21 cellular contexts compared by ENCODE assay signal in the genomic region with DNA sequence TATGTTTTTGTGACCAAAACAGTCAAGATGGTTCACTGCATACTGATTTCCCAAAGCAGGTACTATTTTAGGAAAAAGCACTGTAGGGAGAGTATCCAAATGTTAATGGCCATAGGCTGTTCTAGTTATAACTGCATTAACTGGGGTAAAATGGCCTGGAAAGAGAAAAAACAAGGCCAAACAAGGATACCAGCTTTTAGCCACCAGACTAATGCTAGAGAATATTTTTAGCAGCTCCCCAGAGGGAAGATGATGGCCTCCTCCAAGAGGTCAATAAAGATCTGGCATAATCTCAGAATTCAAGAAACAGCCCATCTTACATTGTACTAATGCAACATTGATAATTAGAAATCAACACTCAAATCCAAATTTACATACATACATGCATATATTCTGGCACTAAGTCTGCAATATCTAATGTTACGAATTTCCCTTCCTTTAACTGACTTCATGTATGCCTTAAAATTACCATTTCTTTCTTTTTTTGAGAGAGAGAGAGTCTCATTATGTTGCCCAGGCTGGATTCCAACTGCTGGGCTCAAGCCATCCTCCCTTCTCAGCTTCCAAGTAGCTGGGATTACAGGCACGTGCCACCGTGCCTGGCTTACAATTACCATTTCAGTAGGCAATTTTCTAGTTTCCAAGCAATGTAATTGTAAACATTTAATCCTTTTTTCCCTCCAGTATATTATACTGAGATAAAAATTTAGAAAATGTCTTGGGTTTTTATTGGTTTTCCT. TPM values are rescaled to one million over a fixed set of nuclear protein-coding genes. Genes with fewer than 3 reads are reported as not detected.
A peak's percentile ranks its signal among the peaks of the same experiment; 100 is the strongest.
DNase-seq lines count a peak whose midpoint lies in the region; ATAC-seq and TF ChIP-seq lines count a peak whose summit lies in the region.
"Had no signal": no experiment of that assay in that cellular context is flagged by ENCODE, and none has a peak within 500 bp of the region (broad histone marks: within the 10 kb centered on the region; RNA-seq: fewer than 3 reads in every experiment).

No MANE protein-coding gene starts in this region.

- H3K4me2 ChIP-seq in mesenchymal stem cell (ENCODE audit: low read length, poor library complexity, severe bottlenecking): no peak overlapping the region
- H3K4me2 ChIP-seq: KMS-11 had no signal

- 96% methylated on average over 3 of the region's 3 CpGs for WGBS in mesenchymal stem cell

- peaks cover 7 to 27% of the 10 kb centered on the region in 2 experiments for H3K36me3 ChIP-seq in mesenchymal stem cell (ENCODE audit: control insufficient read depth in 1 of 2, insufficient read depth in 2 of 2, low read depth in 1 of 2, low read length in 2 of 2)
- H3K36me3 ChIP-seq: colonic mucosa, prostate gland had no signal

- no peak overlapping the region for H3K23ac ChIP-seq in mesenchymal stem cell (ENCODE audit: low read length in 2 of 2)

- H3K27ac ChIP-seq in CD4-positive, alpha-beta T cell (ENCODE audit: low read depth, low read length): no peak overlapping the region
- peak overlapping the region in 22 of 59 donors; percentile 1 to 57 (median 22) for H3K27ac ChIP-seq in dorsolateral prefrontal cortex
- H3K27ac ChIP-seq in mesenchymal stem cell (ENCODE audit: low read length, poor library complexity, severe bottlenecking): no peak overlapping the region
- H3K27ac ChIP-seq: colonic mucosa, KMS-11, prostate gland had no signal

- no peak overlapping the region for H2BK5ac ChIP-seq in mesenchymal stem cell (ENCODE audit: low read depth, low read length, poor library complexity, severe bottlenecking)

- H2AK5ac ChIP-seq in mesenchymal stem cell (ENCODE audit: low read length, severe bottlenecking): no peak overlapping the region

- no peak overlapping the region for H4K8ac ChIP-seq in mesenchymal stem cell (ENCODE audit: low read length)

- peaks cover 1% of the 10 kb centered on the region for H3K4me1 Mint-ChIP-seq in CD4-positive, alpha-beta T cell (ENCODE audit: low read depth)
- H3K4me1 Mint-ChIP-seq in MCF 10A (ENCODE audit: insufficient read depth, unreplicated experiment): no peaks in the 10 kb centered on the region
- H3K4me1 Mint-ChIP-seq: endodermal cell; stimulated activated effector memory CD8-positive, alpha-beta T cell treated with anti-CD3 and anti-CD28 coated beads, Interleukin-12 subunit alpha, Interleukin-12 subunit beta, amount 100 ng/mL, for 72 hours had no signal

- no peak overlapping the region for H3K18ac ChIP-seq in mesenchymal stem cell (ENCODE audit: low read depth in 1 of 2, low read length in 2 of 2)

- H3K9ac ChIP-seq in mesenchymal stem cell (ENCODE audit: low read length): peak overlapping the region; percentile 0
- H3K9ac ChIP-seq: KMS-11 had no signal

- CTCF ChIA-PET in CD4-positive, alpha-beta T cell (lab: Charles Lee): no interaction called here
- CTCF ChIA-PET in MCF 10A (lab: Yijun Ruan, JAX): interaction anchor here (0.8 to 2.0 kb wide), 3 partner anchors 23 to 32 kb away, joined by 4 to 8 read pairs (median 7); no protein-coding TSS in a partner anchor

- no peaks in the 10 kb centered on the region for H3K9me3 Mint-ChIP-seq in CD4-positive, alpha-beta T cell
- no peaks in the 10 kb centered on the region for H3K9me3 Mint-ChIP-seq in MCF 10A (ENCODE audit: unreplicated experiment)
- H3K9me3 Mint-ChIP-seq: endodermal cell; stimulated activated effector memory CD8-positive, alpha-beta T cell treated with anti-CD3 and anti-CD28 coated beads, Interleukin-12 subunit alpha, Interleukin-12 subunit beta, amount 100 ng/mL, for 72 hours had no signal

- H3K14ac ChIP-seq in mesenchymal stem cell (ENCODE audit: low read length in 2 of 2): no peak overlapping the region

- H2BK15ac ChIP-seq in mesenchymal stem cell (ENCODE audit: low read depth, poor library complexity, severe bottlenecking): no peak overlapping the region

- no peak for DNase-seq in CD4-positive, alpha-beta T cell
- DNase-seq in NCI-H446 treated with DMSO at 0.1 percent for 48 hours (lab: John Stamatoyannopoulos, UW) (peak; percentile 72), dorsolateral prefrontal cortex (peak in 6 of 10 donors; percentile 11 to 55 (median 50)), mesenchymal stem cell (no peak), MCF 10A (ENCODE audit: unreplicated experiment) (no peak), hepatic stellate cell (ENCODE audit: low spot score) (no peak), DMS53 treated with DMSO at 0.1 percent for 48 hours (lab: John Stamatoyannopoulos, UW; ENCODE audit: unreplicated experiment) (no peak)
- DNase-seq: activated CD8-positive, alpha-beta memory T cell treated with anti-CD3 and anti-CD28 coated beads for 24 hours; activated naive CD4-positive, alpha-beta T cell treated with Interleukin-2 at 50 U/mL for 16 hours; activated T-cell treated with anti-CD3 and anti-CD28 coated beads, Interleukin-2, amount 50 U/mL, for 48 hours; colonic mucosa; DMS53; endodermal cell; NCI-H1930; NCI-H2227 treated with DMSO at 0.1 percent for 48 hours; SIG-M5 had no signal

- H3K27me3 ChIP-seq in CD4-positive, alpha-beta T cell (ENCODE audit: control insufficient read depth, insufficient read depth, low read length): no peaks in the 10 kb centered on the region
- H3K27me3 ChIP-seq in dorsolateral prefrontal cortex: no peaks in the 10 kb centered on the region
- no peaks in the 10 kb centered on the region for H3K27me3 ChIP-seq in mesenchymal stem cell (ENCODE audit: control insufficient read depth in 1 of 2, insufficient read depth in 1 of 2, low read length in 2 of 2)
- H3K27me3 ChIP-seq: colonic mucosa had no signal

- H3K4me3 ChIP-seq in dorsolateral prefrontal cortex (peak overlapping the region in 1 of 59 donors; percentile 9), mesenchymal stem cell (ENCODE audit: insufficient read depth in 1 of 2, low read depth in 1 of 2, low read length in 2 of 2) (no peak overlapping the region)
- H3K4me3 ChIP-seq: colonic mucosa, GM12878, prostate gland had no signal

- intact Hi-C loops in CD4-positive, alpha-beta T cell (cut with DNase I, micrococcal nuclease): no loop called here
- intact Hi-C loops in dorsolateral prefrontal cortex (cut with DNase I) (no loop called here), MCF 10A (cut with micrococcal nuclease) (no loop called here)

- no peak overlapping the region for H2BK12ac ChIP-seq in mesenchymal stem cell (ENCODE audit: low read length in 2 of 2)

- H4K91ac ChIP-seq in mesenchymal stem cell (ENCODE audit: low read length): no peak overlapping the region

- H3K9me3 ChIP-seq in CD4-positive, alpha-beta T cell (ENCODE audit: control insufficient read depth, low read length): no peaks in the 10 kb centered on the region
- no peaks in the 10 kb centered on the region for H3K9me3 ChIP-seq in mesenchymal stem cell (ENCODE audit: control insufficient read depth, low read length)
- H3K9me3 ChIP-seq: colonic mucosa, prostate gland had no signal

- H3K27ac Mint-ChIP-seq in CD4-positive, alpha-beta T cell: peak overlapping the region; percentile 45
- H3K27ac Mint-ChIP-seq in MCF 10A (ENCODE audit: low read depth, unreplicated experiment): no peak overlapping the region
- H3K27ac Mint-ChIP-seq: endodermal cell; stimulated activated effector memory CD8-positive, alpha-beta T cell treated with anti-CD3 and anti-CD28 coated beads, Interleukin-12 subunit alpha, Interleukin-12 subunit beta, amount 100 ng/mL, for 72 hours had no signal

- no peak overlapping the region for H3K4ac ChIP-seq in mesenchymal stem cell (ENCODE audit: low read depth in 1 of 2, low read length in 2 of 2)

- peaks cover 3% of the 10 kb centered on the region for H3K79me1 ChIP-seq in mesenchymal stem cell (replicated peaks; ENCODE audit: low read length, poor library complexity, severe bottlenecking)

- H3K4me1 ChIP-seq in mesenchymal stem cell (ENCODE audit: control insufficient read depth, insufficient read depth, low read depth, low read length): peaks cover 1% of the 10 kb centered on the region
- H3K4me1 ChIP-seq: colonic mucosa, prostate gland had no signal

- POLR2A ChIA-PET in CD4-positive, alpha-beta T cell (lab: Charles Lee): interaction anchor here (1.1 kb wide), 1 partner anchor 51 kb away, joined by 3 read pairs; the partner anchor contains the start of gene TMEM30A
- POLR2A ChIA-PET in MCF 10A (lab: Yijun Ruan, JAX): interaction anchor here (4.6 kb wide), 1 partner anchor 9 kb away, joined by 23 read pairs; the partner anchor contains the start of gene COX7A2

- H2AFZ ChIP-seq in mesenchymal stem cell (ENCODE audit: low read depth, low read length): no peak overlapping the region

- TF ChIP-seq CTCF in CD4-positive, alpha-beta T cell (IDR thresholded peaks at IDR 0.05): no peak
- TF ChIP-seq CTCF in dorsolateral prefrontal cortex (IDR thresholded peaks at IDR 0.05 in 54 of 56, conservative IDR thresholded peaks at IDR 0.05 in 2 of 56; ENCODE audit: low read depth in 1 of 56, partially characterized antibody in 56 of 56): no peak
- no peak for TF ChIP-seq CTCF in MCF 10A (IDR thresholded peaks at IDR 0.05; ENCODE audit: unreplicated experiment)

- no peak overlapping the region for H2BK120ac ChIP-seq in mesenchymal stem cell (ENCODE audit: low read depth, low read length)

- BruUV-seq in MCF 10A (replicated peaks; lab: Mats Ljungman, UMichigan): no TSS peak

- H3K4me3 Mint-ChIP-seq in CD4-positive, alpha-beta T cell: no peak overlapping the region
- no peak overlapping the region for H3K4me3 Mint-ChIP-seq in MCF 10A (ENCODE audit: unreplicated experiment)
- H3K4me3 Mint-ChIP-seq: endodermal cell; stimulated activated effector memory CD8-positive, alpha-beta T cell treated with anti-CD3 and anti-CD28 coated beads, Interleukin-12 subunit alpha, Interleukin-12 subunit beta, amount 100 ng/mL, for 72 hours had no signal

- peaks cover 29% of the 10 kb centered on the region for H3K36me3 Mint-ChIP-seq in CD4-positive, alpha-beta T cell (ENCODE audit: low read depth)
- peaks cover 29% of the 10 kb centered on the region for H3K36me3 Mint-ChIP-seq in MCF 10A (ENCODE audit: insufficient read depth, unreplicated experiment)

- no peak for ATAC-seq in CD4-positive, alpha-beta T cell (ENCODE audit: poor library complexity)
- no peak for ATAC-seq in GM21737 (IDR thresholded peaks at IDR 0.05; ENCODE audit: unreplicated experiment)
- ATAC-seq: GM12878; stimulated activated effector memory CD8-positive, alpha-beta T cell treated with anti-CD3 and anti-CD28 coated beads, Interleukin-12 subunit alpha, Interleukin-12 subunit beta, amount 100 ng/mL, for 72 hours had no signal

- no peaks in the 10 kb centered on the region for H3K27me3 Mint-ChIP-seq in CD4-positive, alpha-beta T cell
- no peaks in the 10 kb centered on the region for H3K27me3 Mint-ChIP-seq in MCF 10A (ENCODE audit: insufficient read depth, unreplicated experiment)

RNA-seq across cellular contexts. Expression of gene COX7A2, which starts 9.3 kb away (rescaled TPM):
- 100 to 1,000 TPM; 189 to 195 TPM for total RNA-seq in CD4-positive, alpha-beta T cell
- total RNA-seq in dorsolateral prefrontal cortex (100 to 1,000 TPM; 186 to 540 (median 369) TPM), MCF 10A (2022) (316 and 375 TPM in 2 replicates)
- polyA plus RNA-seq in mesenchymal stem cell (2013, experiment 1 of 2): 986 TPM
- 1,021 TPM for polyA plus RNA-seq in mesenchymal stem cell (2013, experiment 2 of 2)

RNA-seq across cellular contexts. Expression of gene COL12A1, which starts 28.4 kb away (rescaled TPM):
- not detected for total RNA-seq in CD4-positive, alpha-beta T cell
- total RNA-seq in dorsolateral prefrontal cortex (10 to 100 TPM in 104 of 120 experiments, 1 to 10 TPM in 16; 5.0 to 28.6 (median 14.1) TPM), MCF 10A (2022) (110 and 136 TPM in 2 replicates)
- 353 TPM for polyA plus RNA-seq in mesenchymal stem cell (2013, experiment 1 of 2)
- 326 TPM for polyA plus RNA-seq in mesenchymal stem cell (2013, experiment 2 of 2)

RNA-seq across cellular contexts. Expression of gene TMEM30A, which starts 50.3 kb away (rescaled TPM):
- total RNA-seq in CD4-positive, alpha-beta T cell: 10 to 100 TPM; 29.8 to 33.2 TPM
- total RNA-seq in dorsolateral prefrontal cortex (100 to 1,000 TPM; 110 to 237 (median 190) TPM), MCF 10A (2022) (53.7 and 71.4 TPM in 2 replicates)
- 154 TPM for polyA plus RNA-seq in mesenchymal stem cell (2013, experiment 1 of 2)
- polyA plus RNA-seq in mesenchymal stem cell (2013, experiment 2 of 2): 164 TPM

Comparison
In these comparisons a context has a peak if more than half of its experiments do, and no peak if none do; other contexts are left out.
1. DNase-seq: peak in NCI-H446 treated with DMSO at 0.1 percent for 48 hours (single experiment) and dorsolateral prefrontal cortex (6 of 10); none in CD4-positive, alpha-beta T cell (0 of 10), mesenchymal stem cell (single experiment), MCF 10A (single experiment), hepatic stellate cell (single experiment) and DMS53 treated with DMSO at 0.1 percent for 48 hours (single experiment).
2. RNA of gene COL12A1, which starts 28.4 kb away (total RNA-seq): 110 to 136 TPM in MCF 10A and 5.0 to 28.6 TPM in dorsolateral prefrontal cortex; not detected in CD4-positive, alpha-beta T cell; every median in the first group is over 4 times any median in the second.